ENCODE assay signal across 13 cellular contexts in the genomic region with DNA sequence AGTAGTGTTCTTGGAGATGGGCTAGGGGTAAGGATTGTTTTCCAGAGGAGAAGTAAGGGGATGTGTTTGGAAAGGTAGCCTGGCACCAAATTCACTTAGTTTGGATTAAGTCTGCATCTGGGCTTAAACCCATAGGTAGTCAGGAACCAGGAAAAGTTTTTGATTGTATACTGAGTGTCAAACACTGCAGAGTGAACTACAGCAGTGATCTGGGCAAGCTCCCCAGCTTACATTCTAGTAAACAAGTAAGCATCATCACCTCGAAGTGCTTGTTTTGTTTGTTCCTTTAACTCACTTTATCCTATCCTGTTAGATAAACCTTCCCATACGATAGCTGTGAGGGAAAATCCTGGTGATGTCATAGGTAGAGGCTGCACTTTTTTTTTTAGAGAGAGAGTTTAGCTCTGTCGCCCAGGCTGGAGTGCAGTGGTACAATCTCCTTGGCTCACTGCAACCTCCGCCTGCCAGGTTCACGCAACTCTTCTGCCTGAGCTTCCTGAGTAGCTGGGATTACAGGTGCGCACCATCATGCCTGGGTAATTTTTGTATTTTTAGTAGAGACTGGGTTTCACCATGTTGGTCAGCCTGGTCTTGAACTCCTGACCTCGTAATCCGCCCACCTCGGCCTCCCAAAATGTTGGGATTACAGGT. TPM values are rescaled to one million over a fixed set of nuclear protein-coding genes. Genes with fewer than 3 reads are reported as not detected.
DNase-seq lines count a peak whose midpoint lies in the region; TF ChIP-seq lines count a peak whose summit lies in the region.
"Had no signal": no experiment of that assay in that cellular context is flagged by ENCODE, and none has a peak within 500 bp of the region (broad histone marks: within the 10 kb centered on the region; RNA-seq: fewer than 3 reads in every experiment).

No MANE protein-coding gene starts in this region.

- H4K8ac ChIP-seq in mesendoderm (ENCODE audit: low read depth, low read length), result no peak overlapping the region

- H2BK120ac ChIP-seq in mesendoderm (ENCODE audit: low read depth, low read length), result no peak overlapping the region

- H2AK5ac ChIP-seq in mesendoderm (ENCODE audit: low read length), result no peak overlapping the region

- H3K27ac ChIP-seq in C4-2B, result peak overlapping the region; percentile 18
- no peak overlapping the region for H3K27ac ChIP-seq in mesendoderm (ENCODE audit: low read depth, low read length)
- H3K27ac ChIP-seq: ascending aorta had no signal

- intact Hi-C loops in activated T-helper 2 cell treated with anti-CD3 and anti-CD28 coated beads, Interferon-gamma antibody, Interleukin-2, Interleukin-4, amounts not matched to agents 10 μg/mL and 5 μg/mL and 100 μg/mL, durations not matched to agents 14 hours and 24 hours and 36 hours (cut with micrococcal nuclease), result loop anchor here (10.0 kb wide), 1 partner anchor 111 kb away; a partner anchor contains a TSS

- no peak overlapping the region for H4K5ac ChIP-seq in mesendoderm (ENCODE audit: low read length)

- H3K4me3 Mint-ChIP-seq in activated T-helper 2 cell treated with anti-CD3 and anti-CD28 coated beads, Interferon-gamma antibody, Interleukin-2, Interleukin-4, amounts not matched to agents 10 μg/mL and 5 μg/mL and 100 μg/mL, durations not matched to agents 14 hours and 24 hours and 36 hours (ENCODE audit: low read depth), result peak overlapping the region; percentile 89

- TF ChIP-seq CTCF in C4-2B (conservative IDR thresholded peaks at IDR 0.05) (no peak), HFF-Myc (IDR thresholded peaks at IDR 0.05; ENCODE audit: low read depth, low read length, missing control alignments) (no peak)

- H3K79me1 ChIP-seq in mesendoderm (ENCODE audit: low read length), result peaks cover 16% of the 10 kb centered on the region

- H3K9me3 Mint-ChIP-seq in activated T-helper 2 cell treated with anti-CD3 and anti-CD28 coated beads, Interferon-gamma antibody, Interleukin-2, Interleukin-4, amounts not matched to agents 10 μg/mL and 5 μg/mL and 100 μg/mL, durations not matched to agents 14 hours and 24 hours and 36 hours, result no peaks in the 10 kb centered on the region

- peak overlapping the region; percentile 32 for H3K4me2 ChIP-seq in mesendoderm (ENCODE audit: low read length)

- no peak overlapping the region for H3K23ac ChIP-seq in mesendoderm (ENCODE audit: low read length)

- no CpG with 5 or more reads among the region's 9 CpGs for WGBS in mesendoderm (ENCODE audit: extremely low coverage, insufficient coverage, low lambda C conversion rate)

- H3K27me3 Mint-ChIP-seq in activated T-helper 2 cell treated with anti-CD3 and anti-CD28 coated beads, Interferon-gamma antibody, Interleukin-2, Interleukin-4, amounts not matched to agents 10 μg/mL and 5 μg/mL and 100 μg/mL, durations not matched to agents 14 hours and 24 hours and 36 hours (ENCODE audit: low read depth), result no peaks in the 10 kb centered on the region

- H2BK15ac ChIP-seq in mesendoderm (replicated peaks; ENCODE audit: low read depth), result no peak overlapping the region

- peak overlapping the region; percentile 58 for H3K27ac Mint-ChIP-seq in activated T-helper 2 cell treated with anti-CD3 and anti-CD28 coated beads, Interferon-gamma antibody, Interleukin-2, Interleukin-4, amounts not matched to agents 10 μg/mL and 5 μg/mL and 100 μg/mL, durations not matched to agents 14 hours and 24 hours and 36 hours

- peak overlapping the region; percentile 78 for H3K4me3 ChIP-seq in HFF-Myc (replicated peaks; ENCODE audit: low read depth, low read length)
- no peak overlapping the region for H3K4me3 ChIP-seq in mesendoderm (ENCODE audit: low read length)
- H3K4me3 ChIP-seq: uterus had no signal

- H3K18ac ChIP-seq in mesendoderm (ENCODE audit: low read length), result no peak overlapping the region

- H3K36me3 Mint-ChIP-seq in activated T-helper 2 cell treated with anti-CD3 and anti-CD28 coated beads, Interferon-gamma antibody, Interleukin-2, Interleukin-4, amounts not matched to agents 10 μg/mL and 5 μg/mL and 100 μg/mL, durations not matched to agents 14 hours and 24 hours and 36 hours (ENCODE audit: low read depth), result peaks cover 68% of the 10 kb centered on the region

- H3K56ac ChIP-seq in mesendoderm (ENCODE audit: low read length), result peak overlapping the region; percentile 84

- no peaks in the 10 kb centered on the region for H3K27me3 ChIP-seq in mesendoderm (ENCODE audit: insufficient read depth, low read length, poor library complexity)
- H3K27me3 ChIP-seq: ascending aorta, uterus had no signal

- H2BK5ac ChIP-seq in mesendoderm (ENCODE audit: low read length), result no peak overlapping the region

- H3K4me1 ChIP-seq in mesendoderm (ENCODE audit: control insufficient read depth, low read depth, low read length), result peaks cover 5% of the 10 kb centered on the region

- H3K4me1 Mint-ChIP-seq in activated T-helper 2 cell treated with anti-CD3 and anti-CD28 coated beads, Interferon-gamma antibody, Interleukin-2, Interleukin-4, amounts not matched to agents 10 μg/mL and 5 μg/mL and 100 μg/mL, durations not matched to agents 14 hours and 24 hours and 36 hours (ENCODE audit: low read depth), result peaks cover 37% of the 10 kb centered on the region

- no peak overlapping the region for H3K4ac ChIP-seq in mesendoderm (ENCODE audit: low read depth, low read length)

- DNase-seq in HFF-Myc (ENCODE audit: extremely low read depth, low read depth) (no peak), mesendoderm (no peak), hypothalamus (lab: John Stamatoyannopoulos, UW) (no peak), T-helper 9 cell (no peak), NCI-H345 treated with DMSO at 0.1 percent for 48 hours (lab: John Stamatoyannopoulos, UW; ENCODE audit: unreplicated experiment) (no peak), anterior cingulate cortex (lab: John Stamatoyannopoulos, UW) (no peak)
- no peak for DNase-seq in activated T-helper 2 cell treated with anti-CD3 and anti-CD28 coated beads, Interferon-gamma antibody, Interleukin-2, Interleukin-4, amounts not matched to agents 10 μg/mL and 5 μg/mL and 100 μg/mL, durations not matched to agents 14 hours and 24 hours and 36 hours (ENCODE audit: low spot score)
- DNase-seq: foreskin fibroblast; NCI-H69; stimulated activated CD4-positive, alpha-beta T cell treated with anti-CD3 and anti-CD28 coated beads, Interleukin-4, amount 100 ng/mL, for 24 hours; uterus had no signal

- peaks cover 25% of the 10 kb centered on the region for H3K36me3 ChIP-seq in mesendoderm (ENCODE audit: control insufficient read depth, insufficient read depth, low read length)
- H3K36me3 ChIP-seq: uterus had no signal

- H3K9ac ChIP-seq in mesendoderm (ENCODE audit: low read length), result peak overlapping the region; percentile 96

- peaks cover 55% of the 10 kb centered on the region for H3K79me2 ChIP-seq in mesendoderm (ENCODE audit: control insufficient read depth, insufficient read depth, low read length)

RNA-seq across cellular contexts. Expression of a gene that starts 2.4 kb away (rescaled TPM):
- 1,733 and 1,775 TPM in 2 replicates for total RNA-seq in activated T-helper 2 cell treated with anti-CD3 and anti-CD28 coated beads, Interferon-gamma antibody, Interleukin-2, Interleukin-4, amounts not matched to agents 10 μg/mL and 5 μg/mL and 100 μg/mL, durations not matched to agents 14 hours and 24 hours and 36 hours
- 5,468 TPM for polyA plus RNA-seq in mesendoderm (2013, experiment 1 of 2)
- polyA plus RNA-seq in mesendoderm (2013, experiment 2 of 2), result 5,481 TPM

RNA-seq across cellular contexts. Expression of a gene that starts 6.7 kb away (rescaled TPM):
- 23.5 and 24.2 TPM in 2 replicates for total RNA-seq in activated T-helper 2 cell treated with anti-CD3 and anti-CD28 coated beads, Interferon-gamma antibody, Interleukin-2, Interleukin-4, amounts not matched to agents 10 μg/mL and 5 μg/mL and 100 μg/mL, durations not matched to agents 14 hours and 24 hours and 36 hours
- polyA plus RNA-seq in mesendoderm (2013, experiment 1 of 2), result 14.8 TPM
- polyA plus RNA-seq in mesendoderm (2013, experiment 2 of 2), result 14.8 TPM
